ENCODE assay signal across 1 cellular context in genomic region chr2:241350878-241351639, GRCh38.
A peak's percentile ranks its signal among the peaks of the same experiment; 100 is the strongest.
TF ChIP-seq lines count a peak whose summit lies in the region.

No MANE protein-coding gene starts in this region.

TF ChIP-seq in HepG2, 621 proteins besides CTCF, POLR2A, EP300 and RAD21 (continued from another document and continues in another):
- TF ChIP-seq AKNA (CRISPR knock-in tag; IDR thresholded peaks at IDR 0.05; ENCODE audit: borderline replicate concordance) (no peak), YEATS4 (CRISPR knock-in tag; IDR thresholded peaks at IDR 0.05; ENCODE audit: borderline replicate concordance) (no peak), THRA (CRISPR knock-in tag; IDR thresholded peaks at IDR 0.05; ENCODE audit: borderline replicate concordance) (peak; percentile 26; the same call in 1 of the 2 replicates), ZNF7 (CRISPR knock-in tag; IDR thresholded peaks at IDR 0.05) (no peak), PPARG (CRISPR knock-in tag; conservative IDR thresholded peaks at IDR 0.05) (no peak; the same call in 1 of the 2 replicates), RBM22 (optimal IDR thresholded peaks at IDR 0.05; ENCODE audit: low read length) (peak; percentile 92), RFX3 (CRISPR knock-in tag; IDR thresholded peaks at IDR 0.05) (no peak), SCMH1 (CRISPR knock-in tag; IDR thresholded peaks at IDR 0.05; ENCODE audit: borderline replicate concordance) (no peak), PHF20 (CRISPR knock-in tag; IDR thresholded peaks at IDR 0.05) (no peak), NCOA2 (CRISPR knock-in tag; IDR thresholded peaks at IDR 0.05) (peak; percentile 62), ZNF552 (CRISPR knock-in tag; IDR thresholded peaks at IDR 0.05; ENCODE audit: borderline replicate concordance) (no peak), SRF (IDR thresholded peaks at IDR 0.05; ENCODE audit: low read depth, low read length) (no peak), GMEB1 (CRISPR knock-in tag; IDR thresholded peaks at IDR 0.05; ENCODE audit: borderline replicate concordance) (no peak; the same call in 1 of the 2 replicates), MAZ (IDR thresholded peaks at IDR 0.05; ENCODE audit: borderline replicate concordance, low read depth, low read length) (no peak; the same call in 1 of the 2 replicates), MAZ (CRISPR knock-in tag; IDR thresholded peaks at IDR 0.05; ENCODE audit: low read depth) (peak; percentile 55; the same call in 1 of the 2 replicates), KAT7 (CRISPR knock-in tag; IDR thresholded peaks at IDR 0.05; ENCODE audit: borderline replicate concordance) (peak; percentile 75), ZNF687 (CRISPR knock-in tag; IDR thresholded peaks at IDR 0.05) (no peak; the same call in 1 of the 2 replicates), BATF2 (CRISPR knock-in tag; IDR thresholded peaks at IDR 0.05) (no peak), NRL (CRISPR knock-in tag; IDR thresholded peaks at IDR 0.05; ENCODE audit: borderline replicate concordance) (no peak), RELA (CRISPR knock-in tag; IDR thresholded peaks at IDR 0.05) (no peak), FOXA1 (IDR thresholded peaks at IDR 0.05) (no peak), FOXA1 (CRISPR knock-in tag; IDR thresholded peaks at IDR 0.05) (0 out of 2 replicates have a peak, but pooled peaks have one; percentile 6), ZNF343 (CRISPR knock-in tag; IDR thresholded peaks at IDR 0.05) (no peak), SALL2 (CRISPR knock-in tag; IDR thresholded peaks at IDR 0.05) (no peak; the same call in 1 of the 2 replicates), JUNB (CRISPR knock-in tag; IDR thresholded peaks at IDR 0.05; ENCODE audit: borderline replicate concordance) (no peak), CENPX (CRISPR knock-in tag; IDR thresholded peaks at IDR 0.05) (no peak), FLYWCH1 (CRISPR knock-in tag; IDR thresholded peaks at IDR 0.05) (no peak), AGO1 (IDR thresholded peaks at IDR 0.05; ENCODE audit: low read depth, low read length, poor library complexity, severe bottlenecking) (no peak), ZKSCAN1 (IDR thresholded peaks at IDR 0.05; ENCODE audit: low read length) (no peak), ATF2 (CRISPR knock-in tag; IDR thresholded peaks at IDR 0.05) (peak; percentile 78), ZNF275 (CRISPR knock-in tag; IDR thresholded peaks at IDR 0.05; ENCODE audit: borderline replicate concordance) (peak; percentile 27; the same call in 1 of the 2 replicates), ZNF20 (CRISPR knock-in tag; IDR thresholded peaks at IDR 0.05) (no peak), ZNF234 (CRISPR knock-in tag; conservative IDR thresholded peaks at IDR 0.05) (no peak), MYC (CRISPR knock-in tag; IDR thresholded peaks at IDR 0.05; ENCODE audit: borderline replicate concordance) (no peak; the same call in 1 of the 2 replicates), PAF1 (CRISPR knock-in tag; IDR thresholded peaks at IDR 0.05) (no peak)
